31 cellular contexts compared by ENCODE assay signal in genomic region chr2:135850811-135851668, GRCh38. TPM values are rescaled to one million over a fixed set of nuclear protein-coding genes. Genes with fewer than 3 reads are reported as not detected.
"Had no signal": no experiment of that assay in that cellular context is flagged by ENCODE, and none has a peak within 500 bp of the region (broad histone marks: within the 10 kb centered on the region; RNA-seq: fewer than 3 reads in every experiment).

No MANE protein-coding gene starts in this region.

- H3K27ac Mint-ChIP-seq: activated naive CD4-positive, alpha-beta T cell treated with anti-CD3 and anti-CD28 coated beads for 36 hours; dendritic cell treated with granulocyte-macrophage colony-stimulating factor and Interleukin-4, amounts not matched to agents 40 ng/mL and 50 ng/mL, for 4 days had no signal

- H3K4me3 Mint-ChIP-seq: activated naive CD4-positive, alpha-beta T cell treated with anti-CD3 and anti-CD28 coated beads for 36 hours; activated naive CD8-positive, alpha-beta T cell treated with anti-CD3 and anti-CD28 coated beads, Interleukin-2, amount 50 U/mL, for 24 hours; activated T-cell treated with anti-CD3 and anti-CD28 coated beads, Interleukin-2, amount 50 U/mL, for 4 hours; brain; dendritic cell treated with granulocyte-macrophage colony-stimulating factor and Interleukin-4, amounts not matched to agents 40 ng/mL and 50 ng/mL, for 4 days had no signal

- H3K9me3 ChIP-seq: heart right ventricle, left lung, sigmoid colon, thoracic aorta, upper lobe of left lung had no signal

- H3K27me3 ChIP-seq: heart right ventricle, left lung, sigmoid colon, upper lobe of left lung had no signal

- H3K27ac ChIP-seq: heart right ventricle, left lung, sigmoid colon, thoracic aorta, upper lobe of left lung had no signal

- DNase-seq: activated CD4-positive, alpha-beta T cell treated with anti-CD3 and anti-CD28 coated beads for 1 hour; activated CD4-positive, alpha-beta T cell treated with anti-CD3 and anti-CD28 coated beads, Interleukin-2, amount 50 U/mL, for 1 hour; activated CD8-positive, alpha-beta memory T cell treated with anti-CD3 and anti-CD28 coated beads for 24 hours; activated CD8-positive, alpha-beta memory T cell treated with anti-CD3 and anti-CD28 coated beads, Interleukin-2, amount 50 U/mL, for 4 hours; activated effector memory CD4-positive, alpha-beta T cell treated with Interleukin-2 at 50 U/mL for 16 hours; activated naive CD4-positive, alpha-beta T cell treated with anti-CD3 and anti-CD28 coated beads for 36 hours; activated naive CD8-positive, alpha-beta T cell treated with anti-CD3 and anti-CD28 coated beads, Interleukin-2, amount 50 U/mL, for 24 hours; activated T-cell treated with anti-CD3 and anti-CD28 coated beads, Interleukin-2, amount 50 U/mL, for 4 hours; aorta; effector CD4-positive, alpha-beta T cell; heart right ventricle; left lung; midbrain; occipital lobe; sigmoid colon; stimulated activated CD4-positive, alpha-beta T cell treated with anti-CD3 and anti-CD28 coated beads, Interleukin-2, amount 100 ng/mL, for 48 hours; stimulated activated CD8-positive, alpha-beta memory T cell treated with anti-CD3 and anti-CD28 coated beads, Interleukin-4, amount 100 ng/mL, for 48 hours; stimulated activated naive CD4-positive, alpha-beta T cell; T-helper 9 cell; upper lobe of left lung had no signal

- FAIRE-seq: endometrium had no signal

- H3K4me3 ChIP-seq: heart right ventricle, left lung, sigmoid colon, thoracic aorta, upper lobe of left lung had no signal

- H3K9me3 Mint-ChIP-seq: activated naive CD4-positive, alpha-beta T cell treated with anti-CD3 and anti-CD28 coated beads for 36 hours; activated naive CD8-positive, alpha-beta T cell treated with anti-CD3 and anti-CD28 coated beads, Interleukin-2, amount 50 U/mL, for 24 hours; activated T-cell treated with anti-CD3 and anti-CD28 coated beads, Interleukin-2, amount 50 U/mL, for 4 hours; brain; dendritic cell treated with granulocyte-macrophage colony-stimulating factor and Interleukin-4, amounts not matched to agents 40 ng/mL and 50 ng/mL, for 4 days had no signal

- H3K27me3 Mint-ChIP-seq: activated naive CD8-positive, alpha-beta T cell treated with anti-CD3 and anti-CD28 coated beads, Interleukin-2, amount 50 U/mL, for 24 hours; dendritic cell treated with granulocyte-macrophage colony-stimulating factor and Interleukin-4, amounts not matched to agents 40 ng/mL and 50 ng/mL, for 4 days had no signal

- H3K4me1 ChIP-seq: heart right ventricle, left lung, sigmoid colon, upper lobe of left lung had no signal

- ATAC-seq: activated naive CD8-positive, alpha-beta T cell treated with anti-CD3 and anti-CD28 coated beads, Interleukin-2, amount 50 U/mL, for 24 hours; activated T-cell treated with anti-CD3 and anti-CD28 coated beads, Interleukin-2, amount 50 U/mL, for 4 hours; heart right ventricle; left lung had no signal

- H3K4me1 Mint-ChIP-seq: brain had no signal

RNA-seq across cellular contexts. Expression of gene LCT, which starts 14.1 kb away (rescaled TPM):
- total RNA-seq: aorta, cardiac septum, chondrocyte, epithelial cell of proximal tubule, heart right ventricle, kidney epithelial cell, lung microvascular endothelial cell, occipital lobe, renal cortical epithelial cell had no signal
- polyA plus RNA-seq: heart right ventricle, neural cell had no signal
